Comparison of ENCODE assay signal across 8 cellular contexts in genomic region chr2:72149556-72150156, GRCh38. TPM values are rescaled to one million over a fixed set of nuclear protein-coding genes. Genes with fewer than 3 reads are reported as not detected.
DNase-seq lines count a peak whose midpoint lies in the region; ATAC-seq and FAIRE-seq lines count a peak whose summit lies in the region.

No MANE protein-coding gene starts in this region.

- peak overlapping the region; percentile 73 for H3K9ac ChIP-seq in mesenchymal stem cell (ENCODE audit: low read length)

- no peaks in the 10 kb centered on the region for H3K79me1 ChIP-seq in mesenchymal stem cell (replicated peaks; ENCODE audit: low read length, poor library complexity, severe bottlenecking)

- no peaks in the 10 kb centered on the region for H3K9me3 ChIP-seq in mesenchymal stem cell (ENCODE audit: control insufficient read depth, low read length)

- peak overlapping the region; percentile 91 for H3K4me2 ChIP-seq in mesenchymal stem cell (ENCODE audit: low read length, poor library complexity, severe bottlenecking)

- no peaks in the 10 kb centered on the region for H3K36me3 ChIP-seq in mesenchymal stem cell (ENCODE audit: control insufficient read depth in 1 of 2, insufficient read depth in 2 of 2, low read depth in 1 of 2, low read length in 2 of 2)

- H2BK12ac ChIP-seq in mesenchymal stem cell (ENCODE audit: low read length in 2 of 2): no peak overlapping the region

- no peak overlapping the region for H2BK120ac ChIP-seq in mesenchymal stem cell (ENCODE audit: low read depth, low read length)

- no peak overlapping the region for H3K18ac ChIP-seq in mesenchymal stem cell (ENCODE audit: low read depth in 1 of 2, low read length in 2 of 2)

- no peak overlapping the region for H4K8ac ChIP-seq in mesenchymal stem cell (ENCODE audit: low read length)

- H2AK5ac ChIP-seq in mesenchymal stem cell (ENCODE audit: low read length, severe bottlenecking): no peak overlapping the region

- H3K14ac ChIP-seq in mesenchymal stem cell (ENCODE audit: low read length in 2 of 2): no peak overlapping the region

- H4K91ac ChIP-seq in mesenchymal stem cell (ENCODE audit: low read length): no peak overlapping the region

- no peak overlapping the region for H3K4ac ChIP-seq in mesenchymal stem cell (ENCODE audit: low read depth in 1 of 2, low read length in 2 of 2)

- H2BK15ac ChIP-seq in mesenchymal stem cell (ENCODE audit: low read depth, poor library complexity, severe bottlenecking): no peak overlapping the region

- H3K4me1 ChIP-seq in mesenchymal stem cell (ENCODE audit: control insufficient read depth, insufficient read depth, low read depth, low read length): peaks cover 39% of the 10 kb centered on the region

- H3K27me3 ChIP-seq in mesenchymal stem cell (ENCODE audit: control insufficient read depth in 1 of 2, insufficient read depth in 1 of 2, low read length in 2 of 2): peaks cover 62 to 81% of the 10 kb centered on the region in 2 experiments

- FAIRE-seq in urothelium cell line (lab: Jason Lieb, UNC): peak; percentile 89

- H2AFZ ChIP-seq in mesenchymal stem cell (ENCODE audit: low read depth, low read length): no peak overlapping the region

- peak overlapping the region in 1 of 2 experiments; percentile 14 for H3K23ac ChIP-seq in mesenchymal stem cell (ENCODE audit: low read length in 2 of 2)

- DNase-seq in COLO668 (lab: John Stamatoyannopoulos, UW; ENCODE audit: unreplicated experiment): peak; percentile 57
- peak; percentile 58 for DNase-seq in NCI-H146 (lab: John Stamatoyannopoulos, UW)
- peak; percentile 39 for DNase-seq in cerebellum (ENCODE audit: low spot score)
- no peak for DNase-seq in mesenchymal stem cell
- no peak for DNase-seq in urothelium cell line (ENCODE audit: low spot score)
- no peak for DNase-seq in NOMO-1 treated with dmso at 0.1 percent for 144 hours (lab: John Stamatoyannopoulos, UW; ENCODE audit: unreplicated experiment)

- peak overlapping the region in 1 of 2 experiments; percentile 87 for H3K4me3 ChIP-seq in mesenchymal stem cell (ENCODE audit: insufficient read depth in 1 of 2, low read depth in 1 of 2, low read length in 2 of 2)

- H3K27ac ChIP-seq in mesenchymal stem cell (ENCODE audit: low read length, poor library complexity, severe bottlenecking): no peak overlapping the region

- ATAC-seq in HG03095 (IDR thresholded peaks at IDR 0.05; ENCODE audit: unreplicated experiment): no peak
- ATAC-seq in GM19324 (IDR thresholded peaks at IDR 0.05; ENCODE audit: low FRiP score, unreplicated experiment): no peak

- 6% methylated on average over 33 of the region's 45 CpGs for WGBS in mesenchymal stem cell

- H2BK5ac ChIP-seq in mesenchymal stem cell (ENCODE audit: low read depth, low read length, poor library complexity, severe bottlenecking): no peak overlapping the region

RNA-seq across cellular contexts. Expression of gene CYP26B1, which starts 2.0 kb away (rescaled TPM):
- 47.5 TPM for total RNA-seq in cerebellum
- polyA plus RNA-seq in mesenchymal stem cell (2013, experiment 1 of 2): 0.08 TPM
- 0.10 TPM for polyA plus RNA-seq in mesenchymal stem cell (2013, experiment 2 of 2)

Comparison
In these comparisons a context has a peak if more than half of its experiments do, and no peak if none do; other contexts are left out.
1. DNase-seq: peak in COLO668 (single experiment), NCI-H146 (single experiment) and cerebellum (single experiment); none in mesenchymal stem cell (single experiment), urothelium cell line (single experiment) and NOMO-1 treated with dmso at 0.1 percent for 144 hours (single experiment).